In genomic region chr13:110329798-110330461, GRCh38 we compare ENCODE assay signal across 14 cellular contexts. TPM values are rescaled to one million over a fixed set of nuclear protein-coding genes. Genes with fewer than 3 reads are reported as not detected.
DNase-seq lines count a peak whose midpoint lies in the region; ATAC-seq and TF ChIP-seq lines count a peak whose summit lies in the region.
"Had no signal": no experiment of that assay in that cellular context is flagged by ENCODE, and none has a peak within 500 bp of the region (broad histone marks: within the 10 kb centered on the region; RNA-seq: fewer than 3 reads in every experiment).

No MANE protein-coding gene starts in this region.

- H3K9ac ChIP-seq in GM23248, result peak overlapping the region; percentile 47

- H3K4me3 ChIP-seq in GM23248 (no peak overlapping the region), right cardiac atrium (ENCODE audit: low read length) (no peak overlapping the region)

- H3K27ac ChIP-seq in GM23248 (peak overlapping the region; percentile 82), right cardiac atrium (ENCODE audit: low read length) (peak overlapping the region; percentile 71)
- H3K27ac ChIP-seq: foreskin keratinocyte had no signal

- 70 to 71% methylated on average over 21 of the region's 21 CpGs for WGBS in GM23248 (ENCODE audit: low coverage in 1 of 2, low lambda C conversion rate in 2 of 2, missing lambda C conversion rate in 2 of 2), 2 experiments
- 54% methylated on average over 21 of the region's 21 CpGs for WGBS in right cardiac atrium

- H3K9me2 ChIP-seq in GM23248 (ENCODE audit: insufficient read depth), result no peaks in the 10 kb centered on the region

- H3K27me3 Mint-ChIP-seq in brain, result no peaks in the 10 kb centered on the region

- H3K4me1 Mint-ChIP-seq in brain, result peaks cover 47% of the 10 kb centered on the region

- intact Hi-C loops in right cardiac atrium (cut with DNase I), result no loop called here
- intact Hi-C loops in sciatic nerve (cut with DNase I), result no loop called here

- no peaks in the 10 kb centered on the region for H3K27me3 ChIP-seq in GM23248 (replicated peaks; ENCODE audit: insufficient read depth)
- no peaks in the 10 kb centered on the region for H3K27me3 ChIP-seq in right cardiac atrium (ENCODE audit: control insufficient read depth, insufficient read depth)
- H3K27me3 ChIP-seq: foreskin keratinocyte had no signal

- peaks cover 57% of the 10 kb centered on the region for H3K79me2 ChIP-seq in GM23248 (ENCODE audit: insufficient read depth)

- no peak overlapping the region for H2AFZ ChIP-seq in GM23248

- peak overlapping the region in 3 of 5 experiments; percentile 40 to 54 (median 43) for H3K27ac Mint-ChIP-seq in brain
- H3K27ac Mint-ChIP-seq: naive B cell had no signal

- DNase-seq in GM23248, result peak; percentile 59
- no peak for DNase-seq in right cardiac atrium
- DNase-seq in sciatic nerve (ENCODE audit: low spot score), result no peak
- DNase-seq in NCI-H187 treated with DMSO at 0.1 percent for 48 hours (lab: John Stamatoyannopoulos, UW), result no peak
- DNase-seq in NCI-H774 (lab: John Stamatoyannopoulos, UW), result no peak
- DNase-seq: activated CD4-positive, alpha-beta T cell treated with anti-CD3 and anti-CD28 coated beads, Interleukin-2, amount 50 U/mL, for 48 hours; foreskin keratinocyte; GF-D8; naive B cell; NCI-H524; stimulated activated CD4-positive, alpha-beta T cell treated with anti-CD3 and anti-CD28 coated beads, Interleukin-4, amount 100 ng/mL, for 1 hour had no signal

- H4K20me1 ChIP-seq in GM23248 (ENCODE audit: insufficient read depth), result no peaks in the 10 kb centered on the region

- H3K4me1 ChIP-seq in GM23248 (ENCODE audit: insufficient read depth), result peaks cover 54% of the 10 kb centered on the region
- peaks cover 12% of the 10 kb centered on the region for H3K4me1 ChIP-seq in right cardiac atrium (ENCODE audit: control insufficient read depth, insufficient read depth, low read length)

- peaks cover 53% of the 10 kb centered on the region for H3F3A ChIP-seq in GM23248 (ENCODE audit: insufficient read depth)

- H3K4me3 Mint-ChIP-seq in brain, result peak overlapping the region in 1 of 5 experiments; percentile 25
- H3K4me3 Mint-ChIP-seq: naive B cell had no signal

- H3K9me3 ChIP-seq in GM23248 (ENCODE audit: low read depth), result no peaks in the 10 kb centered on the region
- no peaks in the 10 kb centered on the region for H3K9me3 ChIP-seq in right cardiac atrium (ENCODE audit: control insufficient read depth, low read length)

- H3K4me2 ChIP-seq in GM23248 (ENCODE audit: unreplicated experiment), result no peak overlapping the region

- peaks cover 0 to 19% (median 7%) of the 10 kb centered on the region in 5 experiments for H3K9me3 Mint-ChIP-seq in brain

- peak; percentile 31 to 40 for ATAC-seq in right cardiac atrium
- ATAC-seq in sciatic nerve, result peak; percentile 6
- no peak for ATAC-seq in GM21529 (IDR thresholded peaks at IDR 0.05; ENCODE audit: unreplicated experiment)
- ATAC-seq in HG03520 (IDR thresholded peaks at IDR 0.05; ENCODE audit: unreplicated experiment), result no peak
- ATAC-seq: foreskin keratinocyte had no signal

- no peaks in the 10 kb centered on the region for H3K36me3 ChIP-seq in GM23248 (ENCODE audit: low read depth)

- in situ Hi-C loops in GM23248 (cut with MboI), result no loop called here

- no peak for TF ChIP-seq CTCF in brain (conservative IDR thresholded peaks at IDR 0.05)

- H3K36me3 Mint-ChIP-seq in brain, result peaks cover 70% of the 10 kb centered on the region

RNA-seq across cellular contexts. Expression of gene COL4A2, which starts 22.8 kb away (rescaled TPM):
- 455 and 524 TPM in 2 replicates for total RNA-seq in GM23248 (2014; rRNA removed; shearing (Covaris generic))
- polyA plus RNA-seq in GM23248 (2016; fragmentation: Nextera tagmentation; extraction: Ambion mirVana), result 137 and 146 TPM in 2 replicates
- 79.8 TPM for polyA plus RNA-seq in brain (ENCODE audit: insufficient read depth, low read depth, low replicate concordance)
- 100 to 1,000 TPM in 3 of 4 donors, 10 to 100 TPM in 1; 84.7 to 268 (median 123) TPM for total RNA-seq in right cardiac atrium
- polyA plus RNA-seq in right cardiac atrium, result 101 TPM
- total RNA-seq in sciatic nerve, result 417 TPM

RNA-seq across cellular contexts. Expression of gene COL4A1, which starts 23.0 kb away (rescaled TPM):
- 519 and 549 TPM in 2 replicates for total RNA-seq in GM23248 (2014; rRNA removed; shearing (Covaris generic))
- 183 and 184 TPM in 2 replicates for polyA plus RNA-seq in GM23248 (2016; fragmentation: Nextera tagmentation; extraction: Ambion mirVana)
- 65.0 TPM for polyA plus RNA-seq in brain (ENCODE audit: insufficient read depth, low read depth, low replicate concordance)
- 100 to 1,000 TPM in 3 of 4 donors, 10 to 100 TPM in 1; 91.9 to 267 (median 118) TPM for total RNA-seq in right cardiac atrium
- polyA plus RNA-seq in right cardiac atrium, result 69.8 TPM
- total RNA-seq in sciatic nerve, result 423 TPM

Comparison
In these comparisons a context has a peak if more than half of its experiments do, and no peak if none do; other contexts are left out.
1. ATAC-seq: peak in right cardiac atrium (2 of 2) and sciatic nerve (single experiment); none in GM21529 (single experiment) and HG03520 (single experiment).